32 cellular contexts compared by ENCODE assay signal in the genomic region with DNA sequence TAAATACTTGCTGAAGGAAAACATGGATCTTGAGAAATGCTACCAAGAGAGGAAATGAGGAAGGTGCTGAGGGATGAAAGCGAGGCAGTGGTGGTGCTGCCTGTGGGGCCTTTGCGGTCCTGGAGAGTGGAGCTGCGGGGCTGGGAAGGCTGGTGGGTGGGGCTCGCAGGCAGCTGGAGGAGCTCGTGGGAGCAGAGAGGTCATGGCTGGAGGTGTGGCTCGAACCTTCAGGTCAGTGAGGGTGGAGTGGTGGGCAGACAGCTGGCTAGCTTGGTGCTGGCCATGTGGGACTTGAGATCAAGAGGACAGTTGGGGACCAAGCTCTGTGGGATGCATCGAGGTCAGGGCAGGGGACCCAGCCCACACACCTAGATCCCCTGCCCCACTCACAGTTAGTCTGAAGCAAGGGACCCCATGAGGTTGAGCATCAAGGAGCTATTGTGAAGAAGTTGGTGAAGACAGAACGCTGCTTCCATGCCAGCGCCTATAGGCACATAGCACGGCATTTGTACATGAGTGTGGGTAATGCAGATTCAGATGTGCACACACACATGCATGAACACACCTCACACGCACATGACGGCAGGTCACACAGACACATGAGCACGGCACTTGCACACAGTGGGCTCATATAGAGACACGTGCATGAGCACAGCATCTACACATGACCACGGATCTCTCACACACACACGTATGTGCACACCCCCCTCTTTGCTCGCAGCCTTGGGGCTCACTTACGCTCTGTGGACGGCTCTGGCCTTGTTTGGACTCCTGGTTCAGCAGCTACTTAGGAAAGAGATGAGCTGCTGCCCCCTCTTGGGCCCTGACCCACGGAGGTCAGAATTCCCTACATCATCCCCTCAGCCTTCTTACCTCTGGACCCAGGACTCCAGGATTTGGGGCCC. TPM values are rescaled to one million over a fixed set of nuclear protein-coding genes. Genes with fewer than 3 reads are reported as not detected.
DNase-seq lines count a peak whose midpoint lies in the region; ATAC-seq, FAIRE-seq and TF ChIP-seq lines count a peak whose summit lies in the region.
"Had no signal": no experiment of that assay in that cellular context is flagged by ENCODE, and none has a peak within 500 bp of the region (broad histone marks: within the 10 kb centered on the region; RNA-seq: fewer than 3 reads in every experiment).

No MANE protein-coding gene starts in this region.

- no peak overlapping the region for H2BK15ac ChIP-seq in neuronal stem cell (ENCODE audit: low read length)

- H3K4me2 ChIP-seq in Loucy (ENCODE audit: low read depth, low read length, poor library complexity, severe bottlenecking) (peak overlapping the region; percentile 64), endothelial cell of umbilical vein (ENCODE audit: insufficient read depth, low read length) (no peak overlapping the region), neuronal stem cell (ENCODE audit: insufficient read depth, low read length, poor library complexity, severe bottlenecking) (no peak overlapping the region)
- H3K4me2 ChIP-seq: BLaER1 treated with 17β-estradiol and CSF1 and Interleukin-3, amounts not matched to agents 10 nM and 100 nM; PC-9 had no signal

- H3K23ac ChIP-seq in neuronal stem cell (ENCODE audit: low read depth, low read length, poor library complexity), result no peak overlapping the region

- H3F3A ChIP-seq in Loucy (ENCODE audit: low read depth), result no peaks in the 10 kb centered on the region

- H3K4ac ChIP-seq in neuronal stem cell (ENCODE audit: low read length), result no peak overlapping the region

- H3K14ac ChIP-seq in neuronal stem cell (ENCODE audit: low read length), result no peak overlapping the region

- no peak overlapping the region for H2BK5ac ChIP-seq in neuronal stem cell (ENCODE audit: low read length)

- POLR2A ChIA-PET in endothelial cell of umbilical vein (lab: Charles Lee), result no interaction called here

- H3K9ac ChIP-seq in Loucy (ENCODE audit: low read depth, low read length, poor library complexity, severe bottlenecking), result no peak overlapping the region
- H3K9ac ChIP-seq in endothelial cell of umbilical vein (replicated peaks; ENCODE audit: extremely low read depth, insufficient read depth, low read length), result no peak overlapping the region
- peak overlapping the region; percentile 76 for H3K9ac ChIP-seq in neuronal stem cell (ENCODE audit: low read depth, low read length, poor library complexity)
- H3K9ac ChIP-seq: BLaER1 treated with 17β-estradiol and CSF1 and Interleukin-3, amounts not matched to agents 10 nM and 100 nM had no signal

- CTCF ChIA-PET in endothelial cell of umbilical vein (lab: Charles Lee), result interaction anchor here (1.0 to 2.1 kb wide), 2 partner anchors 77 to 128 kb away, joined by 3 to 4 read pairs; no protein-coding TSS in a partner anchor

- H3K79me2 ChIP-seq in Loucy (ENCODE audit: insufficient read depth, low read length), result peaks cover 3% of the 10 kb centered on the region; the same call in 1 of the 2 replicates
- peaks cover 71% of the 10 kb centered on the region for H3K79me2 ChIP-seq in endothelial cell of umbilical vein (ENCODE audit: control insufficient read depth, insufficient read depth, low read length)

- H4K91ac ChIP-seq in neuronal stem cell (ENCODE audit: low read depth, low read length, poor library complexity), result no peak overlapping the region

- H3K4me1 ChIP-seq in BE2C, result peaks cover 12% of the 10 kb centered on the region
- H3K4me1 ChIP-seq in Loucy (ENCODE audit: insufficient read depth, low read length, poor library complexity, severe bottlenecking), result peaks cover 20% of the 10 kb centered on the region
- H3K4me1 ChIP-seq in endothelial cell of umbilical vein (ENCODE audit: control insufficient read depth, extremely low read depth, insufficient read depth, low read length), result peaks cover 5% of the 10 kb centered on the region
- H3K4me1 ChIP-seq in neuronal stem cell (ENCODE audit: control insufficient read depth in 2 of 2, insufficient read depth in 1 of 2, low read depth in 1 of 2, low read length in 2 of 2), result peaks cover 23 to 24% of the 10 kb centered on the region in 2 donors

- H2AFZ ChIP-seq in Loucy (ENCODE audit: low read length), result no peak overlapping the region
- no peak overlapping the region for H2AFZ ChIP-seq in endothelial cell of umbilical vein (ENCODE audit: low read depth, low read length)
- H2AFZ ChIP-seq in neuronal stem cell (ENCODE audit: low read length), result no peak overlapping the region
- H2AFZ ChIP-seq: PC-9 had no signal

- peak; percentile 3 for DNase-seq in BE2C
- no peak for DNase-seq in endothelial cell of umbilical vein (ENCODE audit: low read depth, low spot score)
- no peak for DNase-seq in neuronal stem cell (ENCODE audit: low spot score)
- no peak for DNase-seq in activated CD4-positive, alpha-beta T cell treated with anti-CD3 and anti-CD28 coated beads, Interleukin-2, amount 50 U/mL, for 48 hours
- DNase-seq: activated B cell treated with CpG ODN at 0.5 μM for 24 hours; activated CD4-positive, alpha-beta T cell treated with anti-CD3 and anti-CD28 coated beads, Interleukin-2, amount 50 U/mL, for 4 hours; activated CD8-positive, alpha-beta memory T cell treated with anti-CD3 and anti-CD28 coated beads, Interleukin-2, amount 50 U/mL, for 4 hours; effector CD8-positive, alpha-beta T cell; HCEC 1CT; mammary epithelial cell; NCI-H1436 treated with DMSO at 0.1 percent for 48 hours; NCI-H2107; NCI-H446 treated with DMSO at 0.1 percent for 48 hours; NK-92 treated with Interleukin-12 subunit alpha and Interleukin-12 subunit beta, amount 100 ng/mL, for 24 hours; PC-9; SIG-M5; stimulated activated naive CD4-positive, alpha-beta T cell treated with Interleukin-2 at 50 U/mL for 16 hours; SW 1271; T1000 had no signal

- no peak overlapping the region for H2BK12ac ChIP-seq in neuronal stem cell (ENCODE audit: low read length)

- no peak for FAIRE-seq in endothelial cell of umbilical vein (lab: Jason Lieb, UNC)
- FAIRE-seq: frontal cortex, GM12891, islet of Langerhans, K562 had no signal

- intact Hi-C loops in endothelial cell of umbilical vein (cut with micrococcal nuclease), result no loop called here

- H3K9me3 ChIP-seq in BE2C (no peaks in the 10 kb centered on the region), Loucy (ENCODE audit: insufficient read depth, low read depth, low read length) (no peaks in the 10 kb centered on the region), endothelial cell of umbilical vein (replicated peaks; ENCODE audit: control insufficient read depth, insufficient read depth, low read length) (no peaks in the 10 kb centered on the region), neuronal stem cell (replicated peaks in 1 of 2; ENCODE audit: control insufficient read depth in 2 of 2, insufficient read depth in 1 of 2, low read depth in 1 of 2, low read length in 2 of 2) (no peaks in the 10 kb centered on the region)
- H3K9me3 ChIP-seq: BLaER1 treated with 17β-estradiol and CSF1 and Interleukin-3, amounts not matched to agents 10 nM and 100 nM; esophagus muscularis mucosa; thoracic aorta had no signal

- peak; percentile 60 for TF ChIP-seq POLR2A in endothelial cell of umbilical vein (IDR thresholded peaks at IDR 0.05; ENCODE audit: low read depth, low read length)

- no TSS peak for BruUV-seq in endothelial cell of umbilical vein (replicated peaks; lab: Mats Ljungman, UMichigan)

- no peak overlapping the region for H3K4me3 ChIP-seq in BE2C (ENCODE audit: low read depth, low read length)
- H3K4me3 ChIP-seq in Loucy (ENCODE audit: low read length, poor library complexity, severe bottlenecking), result peak overlapping the region; percentile 42
- H3K4me3 ChIP-seq in endothelial cell of umbilical vein (replicated peaks in 1 of 3; ENCODE audit: insufficient read depth in 1 of 3, low read depth in 1 of 3, low read length in 3 of 3), result no peak overlapping the region
- peak overlapping the region in 1 of 2 donors; percentile 21 for H3K4me3 ChIP-seq in neuronal stem cell (ENCODE audit: low read length in 2 of 2)
- H3K4me3 ChIP-seq: BLaER1 treated with 17β-estradiol and CSF1 and Interleukin-3, amounts not matched to agents 10 nM and 100 nM; esophagus muscularis mucosa; K562; PC-9; thoracic aorta had no signal

- TF ChIP-seq CTCF in BE2C (IDR thresholded peaks at IDR 0.05; ENCODE audit: low read depth, low read length) (no peak), Loucy (conservative IDR thresholded peaks at IDR 0.05; ENCODE audit: low read length) (no peak), endothelial cell of umbilical vein (IDR thresholded peaks at IDR 0.05; ENCODE audit: extremely low read depth in 1 of 2, insufficient read depth in 1 of 2, low read depth in 1 of 2, low read length in 2 of 2) (no peak)

- WGBS in neuronal stem cell (ENCODE audit: extremely low coverage in 2 of 2, insufficient read length in 2 of 2, insufficient replicate concordance in 1 of 2), 2 donors, result no CpG with 5 or more reads among the region's 20 CpGs

- H3K79me1 ChIP-seq in neuronal stem cell (ENCODE audit: low read depth, low read length), result peaks cover 7% of the 10 kb centered on the region

- H2BK120ac ChIP-seq in neuronal stem cell (ENCODE audit: low read depth, low read length), result no peak overlapping the region

- dilution Hi-C loops in endothelial cell of umbilical vein (cut with MboI; ENCODE audit: extremely low pct_ligation_motif_present, low sequenced_read_pairs), result no loop called here

- H4K20me1 ChIP-seq in Loucy (ENCODE audit: insufficient read depth, low read length, poor library complexity, severe bottlenecking) (no peaks in the 10 kb centered on the region), endothelial cell of umbilical vein (replicated peaks; ENCODE audit: control insufficient read depth, extremely low read depth, insufficient read depth, low read length) (no peaks in the 10 kb centered on the region)

- no peak overlapping the region for H3K18ac ChIP-seq in neuronal stem cell (ENCODE audit: low read length)

- H3K36me3 ChIP-seq in BE2C, result no peaks in the 10 kb centered on the region
- peaks cover 46% of the 10 kb centered on the region; the same call in 1 of the 2 replicates for H3K36me3 ChIP-seq in Loucy (ENCODE audit: insufficient read depth, low read length)
- peaks cover 40 to 83% of the 10 kb centered on the region in 2 experiments for H3K36me3 ChIP-seq in endothelial cell of umbilical vein (ENCODE audit: control insufficient read depth in 2 of 2, extremely low read depth in 1 of 2, insufficient read depth in 2 of 2, low read length in 2 of 2)
- peaks cover 14 to 70% of the 10 kb centered on the region in 2 donors for H3K36me3 ChIP-seq in neuronal stem cell (replicated peaks in 1 of 2; ENCODE audit: control insufficient read depth in 2 of 2, insufficient read depth in 2 of 2, low read length in 2 of 2)
- H3K36me3 ChIP-seq: thoracic aorta had no signal

- peak overlapping the region; percentile 6 for H2AK5ac ChIP-seq in neuronal stem cell (ENCODE audit: low read depth, low read length)

- H4K8ac ChIP-seq in neuronal stem cell (ENCODE audit: low read depth, low read length), result no peak overlapping the region

- no peaks in the 10 kb centered on the region for H3K9me1 ChIP-seq in endothelial cell of umbilical vein (replicated peaks; ENCODE audit: control insufficient read depth, extremely low read depth, insufficient read depth, low read length)

- H3K27me3 ChIP-seq in BE2C, result peaks cover under 1% of the 10 kb centered on the region
- H3K27me3 ChIP-seq in Loucy (ENCODE audit: insufficient read depth, low read length, poor library complexity, severe bottlenecking), result no peaks in the 10 kb centered on the region
- no peaks in the 10 kb centered on the region for H3K27me3 ChIP-seq in endothelial cell of umbilical vein (ENCODE audit: control insufficient read depth in 2 of 2, insufficient read depth in 2 of 2, low read length in 2 of 2)
- H3K27me3 ChIP-seq in neuronal stem cell (ENCODE audit: control insufficient read depth in 3 of 3, insufficient read depth in 3 of 3, low read depth in 1 of 3, low read length in 3 of 3), result no peaks in the 10 kb centered on the region
- H3K27me3 ChIP-seq: BLaER1 treated with 17β-estradiol and CSF1 and Interleukin-3, amounts not matched to agents 10 nM and 100 nM; esophagus muscularis mucosa had no signal

- H3K27ac ChIP-seq in endothelial cell of umbilical vein (ENCODE audit: insufficient read depth, low read depth, low read length), result no peak overlapping the region
- no peak overlapping the region for H3K27ac ChIP-seq in neuronal stem cell (replicated peaks; ENCODE audit: low read length)
- H3K27ac ChIP-seq: BLaER1 treated with 17β-estradiol and CSF1 and Interleukin-3, amounts not matched to agents 10 nM and 100 nM; esophagus muscularis mucosa; PC-9; thoracic aorta had no signal

- no peak for ATAC-seq in HG03565 (IDR thresholded peaks at IDR 0.05; ENCODE audit: unreplicated experiment)
- ATAC-seq in GM21423 (IDR thresholded peaks at IDR 0.05; ENCODE audit: unreplicated experiment), result no peak
- ATAC-seq in HG03460 (IDR thresholded peaks at IDR 0.05; ENCODE audit: unreplicated experiment), result no peak
- ATAC-seq: K562 had no signal

- no peaks in the 10 kb centered on the region for H3K9me2 ChIP-seq in Loucy (replicated peaks; ENCODE audit: low read depth, low read length)

RNA-seq across cellular contexts. Expression of a gene that starts 30.4 kb away (rescaled TPM):
- polyA plus RNA-seq in BE2C (2012; ENCODE audit: insufficient read depth, insufficient read length, low read depth), result 3.3 TPM
- 137 and 158 TPM in 2 replicates for total RNA-seq in endothelial cell of umbilical vein
- polyA plus RNA-seq in endothelial cell of umbilical vein, result 26.1 and 29.7 TPM in 2 replicates
- 11.8 and 19.1 TPM in 2 replicates for polyA plus RNA-seq in endothelial cell of umbilical vein (2011; cell fraction: cytosol; rRNA removed)
- 180 and 181 TPM in 2 replicates for polyA plus RNA-seq in endothelial cell of umbilical vein (2011; cell fraction: nucleus; rRNA removed)
- 37.4 and 44.9 TPM in 2 replicates for polyA plus RNA-seq in endothelial cell of umbilical vein (2012)
- polyA minus RNA-seq in endothelial cell of umbilical vein, result 21.8 and 32.5 TPM in 2 replicates
- not detected for polyA minus RNA-seq in endothelial cell of umbilical vein (2011; cell fraction: cytosol; rRNA and poly(A)+ RNA removed)
- polyA minus RNA-seq in endothelial cell of umbilical vein (2011; cell fraction: nucleus; rRNA and poly(A)+ RNA removed), result 55.9 and 115 TPM in 2 replicates
- 9.8 TPM for polyA plus RNA-seq in neuronal stem cell (2013, experiment 1 of 2)
- polyA plus RNA-seq in neuronal stem cell (2013, experiment 2 of 2), result 9.9 TPM
- total RNA-seq: activated B cell treated with CpG ODN at 0.5 μM for 24 hours had no signal

RNA-seq across cellular contexts. Expression of a gene that starts 34.9 kb away (rescaled TPM):
- not detected for polyA plus RNA-seq in BE2C (2012; ENCODE audit: insufficient read depth, insufficient read length, low read depth)
- total RNA-seq in endothelial cell of umbilical vein, result 4.1 and 4.9 TPM in 2 replicates
- polyA plus RNA-seq in endothelial cell of umbilical vein, result 0.43 and 0.91 TPM in 2 replicates
- 0.21 and 0.25 TPM in 2 replicates for polyA plus RNA-seq in endothelial cell of umbilical vein (2011; cell fraction: cytosol; rRNA removed)
- 4.4 and 4.5 TPM in 2 replicates for polyA plus RNA-seq in endothelial cell of umbilical vein (2011; cell fraction: nucleus; rRNA removed)
- 0.60 and 0.82 TPM in 2 replicates for polyA plus RNA-seq in endothelial cell of umbilical vein (2012)
- polyA minus RNA-seq in endothelial cell of umbilical vein, result 1.1 and 3.4 TPM in 2 replicates
- polyA minus RNA-seq in endothelial cell of umbilical vein (2011; cell fraction: cytosol; rRNA and poly(A)+ RNA removed), result not detected
- 2.6 and 4.5 TPM in 2 replicates for polyA minus RNA-seq in endothelial cell of umbilical vein (2011; cell fraction: nucleus; rRNA and poly(A)+ RNA removed)
- polyA plus RNA-seq in neuronal stem cell (2013, experiment 1 of 2), result 0.61 TPM
- polyA plus RNA-seq in neuronal stem cell (2013, experiment 2 of 2), result 0.48 TPM
- total RNA-seq: activated B cell treated with CpG ODN at 0.5 μM for 24 hours; activated T-helper 2 cell treated with anti-CD3 and anti-CD28 coated beads, Interferon-gamma antibody, Interleukin-2, Interleukin-4, amounts not matched to agents 10 μg/mL and 5 μg/mL and 100 μg/mL, durations not matched to agents 14 hours and 24 hours and 36 hours; frontal cortex; K562; mammary epithelial cell; PC-9; renal cortical epithelial cell; thoracic aorta had no signal
- polyA plus RNA-seq: K562, mammary epithelial cell had no signal
